Comparison of ENCODE assay signal across 19 cellular contexts in the genomic region with DNA sequence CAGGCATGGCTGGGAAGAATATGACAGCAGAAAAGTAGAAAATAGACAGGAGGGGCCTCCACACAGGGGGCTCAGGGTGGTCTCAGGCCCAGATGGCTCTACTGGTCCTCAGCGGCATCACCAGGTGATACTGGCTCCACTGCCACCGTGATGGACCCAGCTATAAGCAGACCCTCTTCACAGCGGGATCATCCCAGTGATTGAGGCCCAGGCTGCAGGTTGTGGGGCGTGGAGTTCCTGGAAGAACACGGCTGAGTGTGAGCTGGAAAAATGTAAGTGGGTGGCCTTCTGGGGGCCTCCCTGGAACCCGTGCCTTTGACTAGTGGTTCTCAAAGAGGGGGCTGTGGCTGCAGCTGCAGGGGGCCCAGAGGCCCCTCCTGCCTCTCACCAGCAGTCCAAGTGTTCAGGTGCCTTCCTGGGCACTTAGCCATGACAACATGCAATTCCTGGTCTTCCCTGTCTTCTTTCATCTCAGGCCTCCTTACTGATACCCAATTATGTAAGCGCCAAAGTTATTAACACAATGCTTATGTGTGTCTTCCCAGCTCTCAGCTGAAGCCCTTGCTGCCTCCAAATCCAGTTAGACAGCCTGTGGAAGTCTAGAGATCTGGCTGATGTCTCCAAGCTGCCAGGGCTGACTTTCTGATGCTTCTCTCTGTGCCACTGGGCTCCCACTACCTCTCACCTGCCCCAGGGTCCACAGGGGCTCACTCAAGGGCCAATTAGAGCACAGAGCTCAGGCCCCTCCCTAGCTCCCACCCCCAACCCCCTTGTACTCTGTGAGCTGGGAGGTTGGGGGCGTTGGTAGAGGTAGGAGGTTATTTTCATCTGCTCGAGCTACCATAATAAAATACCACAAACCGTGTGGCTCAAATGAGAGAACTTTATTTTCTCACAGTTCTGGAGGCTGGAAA.
"Had no signal": no experiment of that assay in that cellular context is flagged by ENCODE, and none has a peak within 500 bp of the region (broad histone marks: within the 10 kb centered on the region; RNA-seq: fewer than 3 reads in every experiment).

No MANE protein-coding gene starts in this region.

- H3K4me3 ChIP-seq: hepatocyte, lung, ovary, right atrium auricular region, suprapubic skin, thyroid gland, upper lobe of left lung, vagina had no signal

- H3K36me3 ChIP-seq: ovary, right atrium auricular region, suprapubic skin, thyroid gland, upper lobe of left lung, vagina had no signal

- H3K4me3 Mint-ChIP-seq: effector memory CD8-positive, alpha-beta T cell; naive B cell; nephron had no signal

- H3K4me1 Mint-ChIP-seq: nephron had no signal

- H3K9me3 Mint-ChIP-seq: effector memory CD8-positive, alpha-beta T cell; naive B cell had no signal

- H3K4me2 ChIP-seq: hepatocyte had no signal

- H3K27me3 Mint-ChIP-seq: naive B cell had no signal

- H3K4me1 ChIP-seq: right atrium auricular region, suprapubic skin, thyroid gland, upper lobe of left lung, vagina had no signal

- H3K27ac ChIP-seq: hepatocyte, ovary, right atrium auricular region, suprapubic skin, thyroid gland, upper lobe of left lung, vagina had no signal

- DNase-seq: effector memory CD8-positive, alpha-beta T cell; erythroblast; foreskin melanocyte; left ventricle myocardium superior; mesenchymal stem cell; naive B cell; ovary; small intestine; stimulated activated CD4-positive, alpha-beta T cell treated with anti-CD3 and anti-CD28 coated beads, Interleukin-2, amount 100 ng/mL, for 48 hours; stimulated activated naive CD8-positive, alpha-beta T cell treated with anti-CD3 and anti-CD28 coated beads, Interleukin-15, Interleukin-2, amounts not matched to agents 100 U/mL and 50 U/mL, for 24 hours; thyroid gland; upper lobe of left lung had no signal

- ATAC-seq: effector memory CD8-positive, alpha-beta T cell; left colon; left ventricle myocardium superior; stimulated activated naive CD8-positive, alpha-beta T cell treated with anti-CD3 and anti-CD28 coated beads, Interleukin-15, Interleukin-2, amounts not matched to agents 100 U/mL and 50 U/mL, for 24 hours had no signal

- H3K79me2 ChIP-seq: hepatocyte had no signal

- H3K9me3 ChIP-seq: ovary, right atrium auricular region, suprapubic skin, thyroid gland, upper lobe of left lung, vagina had no signal

- H3K27me3 ChIP-seq: hepatocyte, ovary, right atrium auricular region, suprapubic skin, thyroid gland, upper lobe of left lung, vagina had no signal

- H2AFZ ChIP-seq: hepatocyte had no signal

- H3K27ac Mint-ChIP-seq: effector memory CD8-positive, alpha-beta T cell; nephron had no signal
